ENCODE assay signal across 16 cellular contexts in genomic region chr9:89655047-89655989, GRCh38. TPM values are rescaled to one million over a fixed set of nuclear protein-coding genes. Genes with fewer than 3 reads are reported as not detected.
DNase-seq lines count a peak whose midpoint lies in the region; ATAC-seq, FAIRE-seq and TF ChIP-seq lines count a peak whose summit lies in the region.
"Had no signal": no experiment of that assay in that cellular context is flagged by ENCODE, and none has a peak within 500 bp of the region (broad histone marks: within the 10 kb centered on the region; RNA-seq: fewer than 3 reads in every experiment).

No MANE protein-coding gene starts in this region.

- H4K5ac ChIP-seq in H9 (ENCODE audit: insufficient read length, low read depth, low read length), result no peak overlapping the region

- no peak overlapping the region for H4K8ac ChIP-seq in H9 (replicated peaks; ENCODE audit: insufficient read length, low read depth, low read length)

- H3K4me3 Mint-ChIP-seq in H9 (no peak overlapping the region; a peak in 1 of 5 replicates), astrocyte (ENCODE audit: unreplicated experiment) (no peak overlapping the region)

- H2AFZ ChIP-seq in H9 (ENCODE audit: low read length), result no peak overlapping the region
- H2AFZ ChIP-seq in astrocyte (ENCODE audit: low read depth, low read length), result no peak overlapping the region

- H3K4me1 Mint-ChIP-seq in H9 (peaks cover 55 to 62% of the 10 kb centered on the region in 2 experiments), astrocyte (ENCODE audit: low read depth, unreplicated experiment) (peaks cover 7% of the 10 kb centered on the region)

- no peak overlapping the region for H3T11ph ChIP-seq in H9 (ENCODE audit: low read length)

- FAIRE-seq in astrocyte (lab: Jason Lieb, UNC), result no peak

- no peaks in the 10 kb centered on the region for H3K9me3 ChIP-seq in H9 (ENCODE audit: control insufficient read depth, low read depth, low read length)
- H3K9me3 ChIP-seq in astrocyte (ENCODE audit: insufficient read depth, low read depth, low read length), result no peaks in the 10 kb centered on the region
- H3K9me3 ChIP-seq in right cardiac atrium (ENCODE audit: control insufficient read depth, low read length), result no peaks in the 10 kb centered on the region

- H4K20me1 ChIP-seq in H9 (ENCODE audit: control insufficient read depth, insufficient read depth, insufficient read length) (no peaks in the 10 kb centered on the region), astrocyte (ENCODE audit: insufficient read depth, low read length) (no peaks in the 10 kb centered on the region)

- no peak overlapping the region for H2BK20ac ChIP-seq in H9 (ENCODE audit: low read depth, low read length, poor library complexity, severe bottlenecking)

- no peak overlapping the region for H2BK120ac ChIP-seq in H9 (ENCODE audit: low read depth, low read length, poor library complexity, severe bottlenecking)

- H3K9me3 Mint-ChIP-seq in H9 (no peaks in the 10 kb centered on the region), astrocyte (ENCODE audit: unreplicated experiment) (peaks cover 1% of the 10 kb centered on the region)
- H3K9me3 Mint-ChIP-seq: activated CD4-positive, alpha-beta memory T cell treated with anti-CD3 and anti-CD28 coated beads, Interleukin-2, amount 10 ng/mL, durations not matched to agents 7 days and 5 days; activated T-helper 1 cell treated with anti-CD3 and anti-CD28 coated beads, Interleukin-12 subunit alpha, Interleukin-12 subunit beta, Interleukin-2, Interleukin-4 antibody, amounts not matched to agents 30 ng/mL and 10 ng/mL and 1 ng/mL, durations not matched to agents 14 hours and 24 hours and 36 hours had no signal

- WGBS in H9 (ENCODE audit: extremely low coverage, insufficient read length, low lambda C conversion rate), result no CpG with 5 or more reads among the region's 17 CpGs
- 77% methylated on average over 17 of the region's 17 CpGs for WGBS in right cardiac atrium

- ATAC-seq in right cardiac atrium, result peak; percentile 20 to 23
- ATAC-seq in sciatic nerve, result peak; percentile 8
- ATAC-seq: foreskin keratinocyte; naive thymus-derived CD4-positive, alpha-beta T cell had no signal

- H3K79me2 ChIP-seq in H9 (ENCODE audit: insufficient read depth, low read length) (no peaks in the 10 kb centered on the region), astrocyte (ENCODE audit: insufficient read depth, low read length) (no peaks in the 10 kb centered on the region)

- H3K27me3 ChIP-seq in H9 (ENCODE audit: insufficient read depth, low read length) (no peaks in the 10 kb centered on the region; the same call in 1 of the 2 replicates), astrocyte (ENCODE audit: insufficient read depth, low read length) (peaks cover 13% of the 10 kb centered on the region), right cardiac atrium (ENCODE audit: control insufficient read depth, insufficient read depth) (no peaks in the 10 kb centered on the region)

- H3K23ac ChIP-seq in H9 (ENCODE audit: insufficient read length, low read depth, low read length), result no peak overlapping the region

- H2BK12ac ChIP-seq in H9 (ENCODE audit: insufficient read length, low read depth, low read length), result no peak overlapping the region

- H4K91ac ChIP-seq in H9 (ENCODE audit: insufficient read length, low read depth, low read length), result no peak overlapping the region

- DNase-seq in H9 (no peak), astrocyte (ENCODE audit: low read depth) (peak; percentile 19), right cardiac atrium (no peak), sciatic nerve (ENCODE audit: low spot score) (peak; percentile 45), H4 (ENCODE audit: low spot score) (no peak), NCI-H2029 treated with DMSO at 0.1 percent for 48 hours (lab: John Stamatoyannopoulos, UW) (no peak)
- no peak for DNase-seq in activated CD4-positive, CD25-positive, alpha-beta regulatory T cell treated with anti-CD3 and anti-CD28 coated beads, Interleukin-2, amount 50 U/mL, for 72 hours
- DNase-seq: COR-L47; foreskin keratinocyte; MM.1S; naive thymus-derived CD4-positive, alpha-beta T cell; NCI-H187 had no signal

- H3K36me3 Mint-ChIP-seq in H9 (ENCODE audit: insufficient read depth in 1 of 3, low read depth in 3 of 3) (peaks cover 0 to 2% (median 0%) of the 10 kb centered on the region in 3 experiments; a peak in 1 of 7 replicates), astrocyte (ENCODE audit: low read depth, unreplicated experiment) (no peaks in the 10 kb centered on the region)

- H3K23me2 ChIP-seq in H9 (ENCODE audit: insufficient read length, low read depth, low read length, poor library complexity, severe bottlenecking), result no peaks in the 10 kb centered on the region

- H3K36me3 ChIP-seq in astrocyte (ENCODE audit: insufficient read depth, low read length), result no peaks in the 10 kb centered on the region

- no peak overlapping the region for H3K4ac ChIP-seq in H9 (ENCODE audit: low read depth, low read length)

- no peak overlapping the region for H3K27ac ChIP-seq in H9 (ENCODE audit: insufficient read length, low read depth, low read length)
- H3K27ac ChIP-seq in astrocyte (ENCODE audit: low read depth, low read length), result no peak overlapping the region
- no peak overlapping the region for H3K27ac ChIP-seq in right cardiac atrium (ENCODE audit: low read length)
- H3K27ac ChIP-seq: foreskin keratinocyte, RWPE1 had no signal

- no peak overlapping the region for H3K18ac ChIP-seq in H9 (ENCODE audit: insufficient read length, low read depth, low read length)

- no peak overlapping the region for H3K4me3 ChIP-seq in astrocyte (ENCODE audit: insufficient read depth, low read depth, low read length)
- no peak overlapping the region for H3K4me3 ChIP-seq in right cardiac atrium (ENCODE audit: low read length)

- H2AK5ac ChIP-seq in H9 (ENCODE audit: insufficient read length, low read length), result no peak overlapping the region

- H3K79me1 ChIP-seq in H9 (ENCODE audit: insufficient read depth, low read depth, low read length, poor library complexity, severe bottlenecking), result no peaks in the 10 kb centered on the region

- no peak overlapping the region; the same call in 1 of the 2 replicates for H3K14ac ChIP-seq in H9 (ENCODE audit: insufficient read depth, low read length)

- intact Hi-C loops in right cardiac atrium (cut with DNase I), result no loop called here
- intact Hi-C loops in sciatic nerve (cut with DNase I), result no loop called here

- TF ChIP-seq CTCF in H9 (conservative IDR thresholded peaks at IDR 0.05) (no peak), astrocyte (IDR thresholded peaks at IDR 0.05; ENCODE audit: insufficient read depth, low read depth, low read length) (no peak)

- H3K56ac ChIP-seq in H9 (ENCODE audit: insufficient read length, low read depth, low read length), result no peak overlapping the region

- no peak overlapping the region for H2BK15ac ChIP-seq in H9 (ENCODE audit: low read depth, low read length)

- H3K27me3 Mint-ChIP-seq in H9 (ENCODE audit: low read depth) (peaks cover 23% of the 10 kb centered on the region), astrocyte (ENCODE audit: low read depth, unreplicated experiment) (peaks cover 71% of the 10 kb centered on the region)

- H2BK5ac ChIP-seq in H9 (ENCODE audit: insufficient read length, low read length), result no peak overlapping the region

- H3K4me2 ChIP-seq in H9 (ENCODE audit: insufficient read depth, insufficient read length, low read length) (no peak overlapping the region), astrocyte (ENCODE audit: low read length) (no peak overlapping the region)

- H3K27ac Mint-ChIP-seq in H9 (peak overlapping the region in 2 of 3 experiments; percentile 26 to 66; a peak in 1 of 7 replicates), astrocyte (ENCODE audit: unreplicated experiment) (no peak overlapping the region)

- H3K9ac ChIP-seq in H9 (ENCODE audit: extremely low read depth, insufficient read length, low read length) (no peak overlapping the region), astrocyte (ENCODE audit: low read length) (no peak overlapping the region)

- H3K4me1 ChIP-seq in H9 (ENCODE audit: insufficient read depth, low read length), result peaks cover 8% of the 10 kb centered on the region
- H3K4me1 ChIP-seq in astrocyte (ENCODE audit: insufficient read depth, low read length), result peaks cover 2% of the 10 kb centered on the region
- no peaks in the 10 kb centered on the region for H3K4me1 ChIP-seq in right cardiac atrium (ENCODE audit: control insufficient read depth, insufficient read depth, low read length)
- H3K4me1 ChIP-seq: foreskin keratinocyte had no signal

RNA-seq across cellular contexts. Expression of gene GADD45G, which starts 50.5 kb away (rescaled TPM):
- total RNA-seq in H9 (2021) (6.8 and 7.7 TPM in 2 replicates), astrocyte (3.5 and 5.2 TPM in 2 replicates), right cardiac atrium (100 to 1,000 TPM in 2 of 4 donors, 10 to 100 TPM in 2; 27.6 to 133 (median 69.8) TPM), sciatic nerve (3.5 TPM)
- 157 TPM for polyA plus RNA-seq in right cardiac atrium
- 0.52 and 1.3 TPM in 2 replicates for total RNA-seq in H4 (2014; rRNA removed; shearing (Covaris generic))
- total RNA-seq: foreskin keratinocyte, lung microvascular endothelial cell had no signal

Comparison
In these comparisons a context has a peak if more than half of its experiments do, and no peak if none do; other contexts are left out.
1. DNase-seq: peak in astrocyte (single experiment) and sciatic nerve (single experiment); none in H9 (single experiment), right cardiac atrium (0 of 3), activated CD4-positive, CD25-positive, alpha-beta regulatory T cell treated with anti-CD3 and anti-CD28 coated beads, Interleukin-2, amount 50 U/mL, for 72 hours (single experiment), H4 (single experiment) and NCI-H2029 treated with DMSO at 0.1 percent for 48 hours (single experiment).